In genomic region chr9:73773896-73774295, GRCh38 we compare ENCODE assay signal across 24 cellular contexts.
DNase-seq lines count a peak whose midpoint lies in the region; ATAC-seq and TF ChIP-seq lines count a peak whose summit lies in the region.
"Had no signal": no experiment of that assay in that cellular context is flagged by ENCODE, and none has a peak within 500 bp of the region (broad histone marks: within the 10 kb centered on the region; RNA-seq: fewer than 3 reads in every experiment).

No MANE protein-coding gene starts in this region.

- WGBS in psoas muscle, 3 donors, result 33 to 51% (median 50%) methylated on average over 1 of the region's 1 CpG

- no peaks in the 10 kb centered on the region for H3K36me3 ChIP-seq in ACC112 (ENCODE audit: insufficient read depth, low read length)
- no peaks in the 10 kb centered on the region for H3K36me3 ChIP-seq in psoas muscle (ENCODE audit: insufficient read depth in 1 of 2, low read depth in 1 of 2)
- H3K36me3 ChIP-seq: BLaER1 had no signal

- intact Hi-C loops in psoas muscle (cut with DNase I), result no loop called here

- no peaks in the 10 kb centered on the region for H3K9me3 ChIP-seq in psoas muscle
- H3K9me3 ChIP-seq: BLaER1 had no signal

- H3K79me2 ChIP-seq in ACC112 (ENCODE audit: control insufficient read depth, insufficient read depth, low read length, unreplicated experiment), result no peaks in the 10 kb centered on the region

- H3K27ac ChIP-seq in ACC112 (ENCODE audit: low read depth, low read length) (peak overlapping the region; percentile 53), VCaP (peak overlapping the region; percentile 38), psoas muscle (no peak overlapping the region)
- H3K27ac ChIP-seq: BLaER1, PC-9 had no signal

- peak overlapping the region; percentile 5 for H2AFZ ChIP-seq in ACC112 (ENCODE audit: low read length, unreplicated experiment)
- H2AFZ ChIP-seq: PC-9 had no signal

- no peak for TF ChIP-seq CTCF in VCaP (conservative IDR thresholded peaks at IDR 0.05)
- no peak for TF ChIP-seq CTCF in choroid plexus epithelial cell (conservative IDR thresholded peaks at IDR 0.05; ENCODE audit: low read depth, low read length)
- no peak for TF ChIP-seq CTCF in psoas muscle (IDR thresholded peaks at IDR 0.05)

- H3K4me3 ChIP-seq in ACC112 (ENCODE audit: low read depth, low read length), result peak overlapping the region; percentile 27; the same call in 1 of the 2 replicates
- H3K4me3 ChIP-seq in choroid plexus epithelial cell (ENCODE audit: low read depth, low read length), result no peak overlapping the region
- no peak overlapping the region for H3K4me3 ChIP-seq in psoas muscle
- H3K4me3 ChIP-seq: BLaER1, PC-9 had no signal

- H3K27me3 ChIP-seq in ACC112 (ENCODE audit: insufficient read depth, low read length), result no peaks in the 10 kb centered on the region
- H3K27me3 ChIP-seq in psoas muscle (ENCODE audit: insufficient read depth in 3 of 3, low read length in 2 of 3), result no peaks in the 10 kb centered on the region
- H3K27me3 ChIP-seq: BLaER1 had no signal

- peaks cover 25% of the 10 kb centered on the region for H3K4me1 ChIP-seq in ACC112 (ENCODE audit: control insufficient read depth, insufficient read depth, low read length, unreplicated experiment)
- H3K4me1 ChIP-seq in psoas muscle, result no peaks in the 10 kb centered on the region
- H3K4me1 ChIP-seq: BLaER1 had no signal

- no peak for ATAC-seq in psoas muscle
- ATAC-seq: HepG2 had no signal

- peak; percentile 52 for DNase-seq in choroid plexus epithelial cell (ENCODE audit: low read depth)
- peak; percentile 50 for DNase-seq in iris pigment epithelial cell (ENCODE audit: low read depth)
- DNase-seq in psoas muscle, result no peak
- DNase-seq in NCI-H1092 treated with DMSO at 0.1 percent for 48 hours (lab: John Stamatoyannopoulos, UW), result no peak
- no peak for DNase-seq in SHP77 treated with DMSO at 0.1 percent for 48 hours (lab: John Stamatoyannopoulos, UW)
- DNase-seq in NCI-H1417 (lab: John Stamatoyannopoulos, UW), result no peak
- DNase-seq: CD4-positive, CD25-positive, alpha-beta regulatory T cell; DMS153; DND-41; H7; Karpas-422; NCI-H1092; NCI-H1436 treated with DMSO at 0.1 percent for 48 hours; NCI-H187 treated with DMSO at 0.1 percent for 48 hours; NCI-H446 treated with DMSO at 0.1 percent for 48 hours; NCI-H526; NCI-H82; NK-92 treated with Interleukin-12 subunit alpha and Interleukin-12 subunit beta, amount 100 ng/mL, for 24 hours; PC-9; Right ventricle myocardium superior had no signal

Comparison
In these comparisons a context has a peak if more than half of its experiments do, and no peak if none do; other contexts are left out.
1. DNase-seq: peak in choroid plexus epithelial cell (single experiment) and iris pigment epithelial cell (single experiment); none in psoas muscle (0 of 2), NCI-H1092 treated with DMSO at 0.1 percent for 48 hours (single experiment), SHP77 treated with DMSO at 0.1 percent for 48 hours (single experiment) and NCI-H1417 (0 of 3).